Comparison of ENCODE assay signal across 18 cellular contexts in the genomic region with DNA sequence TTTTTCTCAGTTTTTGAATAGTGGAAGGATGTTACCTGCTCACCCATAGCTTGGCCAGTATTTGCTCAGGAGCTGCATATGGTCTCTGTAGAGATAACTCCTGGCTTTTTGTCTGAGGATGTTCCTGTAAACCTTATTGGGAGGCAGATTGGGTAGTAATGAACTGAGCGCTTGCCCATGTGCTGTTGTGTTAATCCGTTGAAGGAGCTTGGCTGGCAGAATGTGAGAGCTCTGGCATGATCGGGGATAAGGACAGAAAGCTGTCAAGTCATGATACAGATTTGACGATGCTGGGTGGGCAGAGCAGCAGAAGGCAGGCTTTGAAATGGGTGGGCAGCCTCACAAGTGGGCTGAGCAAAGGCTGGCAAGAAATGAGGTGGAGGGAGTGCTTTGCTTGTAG. TPM values are rescaled to one million over a fixed set of nuclear protein-coding genes. Genes with fewer than 3 reads are reported as not detected.
"Had no signal": no experiment of that assay in that cellular context is flagged by ENCODE, and none has a peak within 500 bp of the region (broad histone marks: within the 10 kb centered on the region; RNA-seq: fewer than 3 reads in every experiment).

No MANE protein-coding gene starts in this region.

- H3K36me3 Mint-ChIP-seq: activated naive CD8-positive, alpha-beta T cell treated with anti-CD3 and anti-CD28 coated beads for 36 hours; memory B cell; stimulated activated effector memory CD8-positive, alpha-beta T cell treated with anti-CD3 and anti-CD28 coated beads, Interleukin-12 subunit alpha, Interleukin-12 subunit beta, amount 100 ng/mL, for 72 hours had no signal

- H3K4me3 Mint-ChIP-seq: activated B cell treated with CpG ODN at 0.5 μM for 24 hours; activated naive CD8-positive, alpha-beta T cell treated with anti-CD3 and anti-CD28 coated beads for 36 hours; activated T-helper 1 cell treated with anti-CD3 and anti-CD28 coated beads, Interleukin-12 subunit alpha, Interleukin-12 subunit beta, Interleukin-2, Interleukin-4 antibody, amounts not matched to agents 30 ng/mL and 10 ng/mL and 1 ng/mL, durations not matched to agents 14 hours and 24 hours and 36 hours; memory B cell; naive thymus-derived CD8-positive, alpha-beta T cell; stimulated activated effector memory CD8-positive, alpha-beta T cell treated with anti-CD3 and anti-CD28 coated beads, Interleukin-12 subunit alpha, Interleukin-12 subunit beta, amount 100 ng/mL, for 72 hours; T-helper 2 cell treated with Interferon-gamma antibody and Interleukin-4, amounts not matched to agents 5 μg/mL and 100 μg/mL, for 36 hours had no signal

- H3K9me3 ChIP-seq: neutrophil, tibial nerve had no signal

- H3K36me3 ChIP-seq: brain microvascular endothelial cell, gastroesophageal sphincter, left ventricle myocardium inferior, neutrophil, tibial nerve had no signal

- DNase-seq: activated B cell treated with CpG ODN at 0.5 μM for 24 hours; activated CD4-positive, alpha-beta T cell treated with anti-CD3 and anti-CD28 coated beads, Interleukin-2, amount 50 U/mL, for 1 hour; activated CD8-positive, alpha-beta memory T cell treated with anti-CD3 and anti-CD28 coated beads for 24 hours; activated naive CD8-positive, alpha-beta T cell treated with anti-CD3 and anti-CD28 coated beads for 36 hours; brain microvascular endothelial cell; dermis blood vessel endothelial cell; erythroblast; islet precursor cell; left ventricle myocardium inferior; naive thymus-derived CD8-positive, alpha-beta T cell had no signal

- H3K27ac Mint-ChIP-seq: activated B cell treated with CpG ODN at 0.5 μM for 24 hours; activated naive CD8-positive, alpha-beta T cell treated with anti-CD3 and anti-CD28 coated beads for 36 hours; activated T-helper 1 cell treated with anti-CD3 and anti-CD28 coated beads, Interleukin-12 subunit alpha, Interleukin-12 subunit beta, Interleukin-2, Interleukin-4 antibody, amounts not matched to agents 30 ng/mL and 10 ng/mL and 1 ng/mL, durations not matched to agents 14 hours and 24 hours and 36 hours; memory B cell; naive thymus-derived CD8-positive, alpha-beta T cell; stimulated activated effector memory CD8-positive, alpha-beta T cell treated with anti-CD3 and anti-CD28 coated beads, Interleukin-12 subunit alpha, Interleukin-12 subunit beta, amount 100 ng/mL, for 72 hours; T-helper 2 cell treated with Interferon-gamma antibody and Interleukin-4, amounts not matched to agents 5 μg/mL and 100 μg/mL, for 36 hours had no signal

- H3K9me3 Mint-ChIP-seq: activated B cell treated with CpG ODN at 0.5 μM for 24 hours; activated naive CD8-positive, alpha-beta T cell treated with anti-CD3 and anti-CD28 coated beads for 36 hours; activated T-helper 1 cell treated with anti-CD3 and anti-CD28 coated beads, Interleukin-12 subunit alpha, Interleukin-12 subunit beta, Interleukin-2, Interleukin-4 antibody, amounts not matched to agents 30 ng/mL and 10 ng/mL and 1 ng/mL, durations not matched to agents 14 hours and 24 hours and 36 hours; memory B cell; stimulated activated effector memory CD8-positive, alpha-beta T cell treated with anti-CD3 and anti-CD28 coated beads, Interleukin-12 subunit alpha, Interleukin-12 subunit beta, amount 100 ng/mL, for 72 hours; T-helper 2 cell treated with Interferon-gamma antibody and Interleukin-4, amounts not matched to agents 5 μg/mL and 100 μg/mL, for 36 hours had no signal

- H3K4me3 ChIP-seq: gastroesophageal sphincter, left ventricle myocardium inferior, tibial nerve had no signal

- H3K27me3 ChIP-seq: brain microvascular endothelial cell, neutrophil, tibial nerve had no signal

- H3K4me1 ChIP-seq: gastroesophageal sphincter, left ventricle myocardium inferior, tibial nerve had no signal

- H3K4me1 Mint-ChIP-seq: activated B cell treated with CpG ODN at 0.5 μM for 24 hours; activated naive CD8-positive, alpha-beta T cell treated with anti-CD3 and anti-CD28 coated beads for 36 hours; memory B cell; naive thymus-derived CD8-positive, alpha-beta T cell; stimulated activated effector memory CD8-positive, alpha-beta T cell treated with anti-CD3 and anti-CD28 coated beads, Interleukin-12 subunit alpha, Interleukin-12 subunit beta, amount 100 ng/mL, for 72 hours had no signal

- H3K27ac ChIP-seq: brain microvascular endothelial cell, gastroesophageal sphincter, left ventricle myocardium inferior, neutrophil, tibial nerve had no signal

RNA-seq across cellular contexts. Expression of gene SH3GL3, which starts 27.4 kb away (rescaled TPM):
- total RNA-seq: activated B cell treated with CpG ODN at 0.5 μM for 24 hours; activated naive CD8-positive, alpha-beta T cell treated with anti-CD3 and anti-CD28 coated beads for 36 hours; activated T-helper 1 cell treated with anti-CD3 and anti-CD28 coated beads, Interleukin-12 subunit alpha, Interleukin-12 subunit beta, Interleukin-2, Interleukin-4 antibody, amounts not matched to agents 30 ng/mL and 10 ng/mL and 1 ng/mL, durations not matched to agents 14 hours and 24 hours and 36 hours; dermis blood vessel endothelial cell; left ventricle myocardium inferior; mucosa of gallbladder; naive thymus-derived CD8-positive, alpha-beta T cell had no signal
- polyA plus RNA-seq: naive thymus-derived CD8-positive, alpha-beta T cell had no signal
